ENCODE assay signal across 17 cellular contexts in the genomic region with DNA sequence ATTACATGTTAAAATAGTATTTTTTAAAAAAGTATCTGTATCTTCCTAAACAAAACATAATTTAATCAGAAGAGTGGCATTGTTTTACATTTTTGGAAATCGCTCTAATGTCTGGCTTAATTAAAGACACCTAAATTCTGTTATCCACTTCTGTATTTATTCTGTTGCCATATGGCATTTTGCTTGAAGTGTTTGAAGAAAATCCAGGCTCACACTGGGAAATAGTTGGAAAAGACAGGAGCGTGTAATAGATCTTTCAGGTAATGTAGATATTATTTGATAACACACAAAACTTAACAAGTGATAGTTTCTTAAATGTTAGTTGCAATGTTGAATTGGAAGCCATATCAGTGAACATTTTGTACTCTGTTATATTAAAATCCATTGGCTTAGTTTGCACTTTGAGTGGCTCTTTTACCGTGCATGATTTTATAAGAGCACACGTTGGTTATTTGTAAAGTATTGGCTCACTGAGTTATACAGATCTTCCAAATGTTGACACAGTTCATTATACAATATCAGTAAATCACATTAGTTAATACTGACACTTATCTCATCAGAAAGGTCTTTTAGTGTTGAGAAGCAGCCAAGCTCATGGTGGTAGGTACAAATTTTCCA.
A peak's percentile ranks its signal among the peaks of the same experiment; 100 is the strongest.
DNase-seq lines count a peak whose midpoint lies in the region; ATAC-seq and TF ChIP-seq lines count a peak whose summit lies in the region.
"Had no signal": no experiment of that assay in that cellular context is flagged by ENCODE, and none has a peak within 500 bp of the region (broad histone marks: within the 10 kb centered on the region; RNA-seq: fewer than 3 reads in every experiment).

No MANE protein-coding gene starts in this region.

- H3K4me1 ChIP-seq in left lung: no peaks in the 10 kb centered on the region
- H3K4me1 ChIP-seq: A549 had no signal

- H3K27ac Mint-ChIP-seq in brain: peak overlapping the region in 3 of 5 experiments; percentile 2 to 97 (median 50)
- H3K27ac Mint-ChIP-seq in nephron: peak overlapping the region in 2 of 3 experiments; percentile 14 to 25
- H3K27ac Mint-ChIP-seq: CD8-positive, alpha-beta T cell; H9; IgD-negative memory B cell had no signal

- H3K4me1 Mint-ChIP-seq in brain (peaks cover 63% of the 10 kb centered on the region), nephron (peaks cover 28% of the 10 kb centered on the region)
- H3K4me1 Mint-ChIP-seq: IgD-negative memory B cell had no signal

- H3K36me3 Mint-ChIP-seq in brain (no peaks in the 10 kb centered on the region), nephron (ENCODE audit: low read depth) (no peaks in the 10 kb centered on the region)
- H3K36me3 Mint-ChIP-seq: CD8-positive, alpha-beta T cell had no signal

- H3K9me3 Mint-ChIP-seq in brain: peaks cover 0 to 5% (median 0%) of the 10 kb centered on the region in 5 experiments
- no peaks in the 10 kb centered on the region for H3K9me3 Mint-ChIP-seq in nephron
- H3K9me3 Mint-ChIP-seq: CD8-positive, alpha-beta T cell; H9 had no signal

- no peak overlapping the region for H3K4me3 ChIP-seq in left lung
- H3K4me3 ChIP-seq: A549, GM12878 had no signal

- no peak for ATAC-seq in left lung
- ATAC-seq: A549; CD8-positive, alpha-beta T cell; GM12878; HepG2 had no signal

- intact Hi-C loops in left lung (cut with DNase I): no loop called here

- DNase-seq in DMS 273 (lab: John Stamatoyannopoulos, UW; ENCODE audit: unreplicated experiment) (peak; percentile 50), DMS 273 treated with DMSO at 0.1 percent for 48 hours (lab: John Stamatoyannopoulos, UW) (no peak), G401 (ENCODE audit: low spot score) (peak; percentile 64), hypothalamus (lab: John Stamatoyannopoulos, UW) (no peak), left lung (no peak)
- DNase-seq: AML-193; Calu3; CD8-positive, alpha-beta T cell; DMS79; H9 had no signal

- H3K27me3 ChIP-seq in left lung: no peaks in the 10 kb centered on the region

- H3K36me3 ChIP-seq in left lung: no peaks in the 10 kb centered on the region

- no peaks in the 10 kb centered on the region for H3K27me3 Mint-ChIP-seq in brain
- H3K27me3 Mint-ChIP-seq in nephron (ENCODE audit: low read depth): no peaks in the 10 kb centered on the region

- H3K27ac ChIP-seq in left lung: no peak overlapping the region
- H3K27ac ChIP-seq: 22Rv1, A549 had no signal

- in situ Hi-C loops in G401 (cut with HindIII; ENCODE audit: low sequenced_read_pairs): no loop called here

- TF ChIP-seq CTCF in brain (conservative IDR thresholded peaks at IDR 0.05): no peak
- TF ChIP-seq CTCF in nephron (IDR thresholded peaks at IDR 0.05; ENCODE audit: unreplicated experiment in 3 of 3): no peak
- no peak for TF ChIP-seq CTCF in left lung (IDR thresholded peaks at IDR 0.05)

- no peaks in the 10 kb centered on the region for H3K9me3 ChIP-seq in left lung
- H3K9me3 ChIP-seq: A549 had no signal

- no peak overlapping the region for H3K4me3 Mint-ChIP-seq in brain
- no peak overlapping the region for H3K4me3 Mint-ChIP-seq in nephron
- H3K4me3 Mint-ChIP-seq: CD8-positive, alpha-beta T cell; H9; IgD-negative memory B cell had no signal

Comparison
In these comparisons a context has a peak if more than half of its experiments do, and no peak if none do; other contexts are left out.
1. DNase-seq: peak in DMS 273 (single experiment) and G401 (single experiment); none in DMS 273 treated with DMSO at 0.1 percent for 48 hours (single experiment), hypothalamus (0 of 51) and left lung (0 of 2).